27 cellular contexts compared by ENCODE assay signal in the genomic region with DNA sequence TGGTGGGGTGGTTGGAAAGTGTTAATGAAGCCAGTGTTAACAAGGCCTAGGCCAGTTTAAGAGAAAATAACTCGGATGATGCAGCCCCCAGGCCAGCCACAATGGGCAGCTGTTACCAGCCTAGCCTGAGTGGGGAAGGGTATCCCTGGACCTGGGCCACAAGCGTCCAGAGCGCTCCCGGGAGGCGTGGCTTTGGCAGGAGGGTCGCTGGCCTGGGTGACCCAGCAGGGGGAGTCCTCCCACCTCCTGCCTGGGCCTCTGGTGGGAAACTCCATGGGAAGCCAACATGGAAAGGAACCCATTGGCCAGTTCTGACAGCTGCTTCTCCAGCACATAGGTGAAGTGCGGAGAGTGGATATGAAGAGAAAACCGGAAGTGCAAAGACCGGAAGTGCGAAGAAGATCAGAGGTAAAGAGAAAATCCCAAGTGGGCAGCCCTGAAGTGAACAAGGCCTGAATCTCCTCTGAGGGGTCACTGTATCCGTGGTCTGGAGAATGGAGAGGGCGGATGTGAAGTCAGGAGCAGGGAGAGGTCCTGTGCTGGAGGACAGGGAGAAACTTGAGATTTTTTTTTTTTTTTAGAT.
"Had no signal": no experiment of that assay in that cellular context is flagged by ENCODE, and none has a peak within 500 bp of the region (broad histone marks: within the 10 kb centered on the region; RNA-seq: fewer than 3 reads in every experiment).

No MANE protein-coding gene starts in this region.

- ATAC-seq: activated naive CD4-positive, alpha-beta T cell treated with anti-CD3 and anti-CD28 coated beads, Interleukin-2, amount 50 U/mL, for 72 hours; foreskin keratinocyte; heart right ventricle; pancreas; sciatic nerve; stimulated activated effector memory CD8-positive, alpha-beta T cell treated with anti-CD3 and anti-CD28 coated beads, Interleukin-12 subunit alpha, Interleukin-12 subunit beta, amount 100 ng/mL, for 72 hours; stimulated activated naive CD8-positive, alpha-beta T cell treated with anti-CD3 and anti-CD28 coated beads, Interleukin-15, amount 100 ng/mL, for 72 hours had no signal

- H3K27me3 ChIP-seq: esophagus muscularis mucosa, foreskin keratinocyte, heart right ventricle, pancreas, tibial artery had no signal

- H3K4me3 Mint-ChIP-seq: activated CD4-positive, alpha-beta memory T cell treated with anti-CD3 and anti-CD28 coated beads, Interleukin-2, amount 10 ng/mL, durations not matched to agents 7 days and 5 days; activated CD4-positive, alpha-beta T cell treated with anti-CD3 and anti-CD28 coated beads, Interleukin-2, amount 10 ng/mL, durations not matched to agents 7 days and 5 days; central memory CD8-positive, alpha-beta T cell; dendritic cell treated with granulocyte-macrophage colony-stimulating factor and Interleukin-4, amounts not matched to agents 40 ng/mL and 50 ng/mL, for 4 days; mesothelial cell of epicardium; naive B cell; stimulated activated effector memory CD8-positive, alpha-beta T cell treated with anti-CD3 and anti-CD28 coated beads, Interleukin-12 subunit alpha, Interleukin-12 subunit beta, amount 100 ng/mL, for 72 hours; stimulated activated naive CD8-positive, alpha-beta T cell treated with anti-CD3 and anti-CD28 coated beads, Interleukin-15, amount 100 ng/mL, for 72 hours had no signal

- H3K4me1 ChIP-seq: esophagus muscularis mucosa, foreskin keratinocyte, heart right ventricle, left ventricle myocardium inferior, pancreas, prostate gland, tibial artery had no signal

- H3K4me3 ChIP-seq: esophagus muscularis mucosa, heart right ventricle, left ventricle myocardium inferior, pancreas, prostate gland, skin epidermis, tibial artery had no signal

- H3K27ac ChIP-seq: esophagus muscularis mucosa, foreskin keratinocyte, heart right ventricle, left ventricle myocardium inferior, pancreas, prostate gland, skin epidermis, tibial artery had no signal

- DNase-seq: activated CD4-positive, alpha-beta memory T cell treated with anti-CD3 and anti-CD28 coated beads, Interleukin-2, amount 10 ng/mL, durations not matched to agents 7 days and 5 days; activated CD4-positive, alpha-beta T cell treated with anti-CD3 and anti-CD28 coated beads for 1 hour; activated CD4-positive, alpha-beta T cell treated with anti-CD3 and anti-CD28 coated beads, Interleukin-2, amount 10 ng/mL, durations not matched to agents 7 days and 5 days; activated T-cell treated with anti-CD3 and anti-CD28 coated beads, Interleukin-2, amount 50 U/mL, for 48 hours; foreskin keratinocyte; heart right ventricle; islet precursor cell; left ventricle myocardium inferior; naive B cell; nucleus accumbens; retina; stimulated activated CD4-positive, alpha-beta T cell treated with anti-CD3 and anti-CD28 coated beads, Interleukin-12 subunit alpha, Interleukin-12 subunit beta, amount 100 ng/mL, for 4 hours; stimulated activated CD4-positive, alpha-beta T cell treated with anti-CD3 and anti-CD28 coated beads, Interleukin-4, amount 100 ng/mL, for 24 hours; stimulated activated naive CD8-positive, alpha-beta T cell treated with anti-CD3 and anti-CD28 coated beads, Interleukin-15, amount 100 ng/mL, for 72 hours; tibial artery had no signal

- H3K9me3 ChIP-seq: pancreas, prostate gland had no signal

- H3K36me3 Mint-ChIP-seq: activated naive CD4-positive, alpha-beta T cell treated with anti-CD3 and anti-CD28 coated beads, Interleukin-2, amount 50 U/mL, for 72 hours; naive B cell; stimulated activated effector memory CD8-positive, alpha-beta T cell treated with anti-CD3 and anti-CD28 coated beads, Interleukin-12 subunit alpha, Interleukin-12 subunit beta, amount 100 ng/mL, for 72 hours had no signal

- H3K27ac Mint-ChIP-seq: activated CD4-positive, alpha-beta memory T cell treated with anti-CD3 and anti-CD28 coated beads, Interleukin-2, amount 10 ng/mL, durations not matched to agents 7 days and 5 days; activated CD4-positive, alpha-beta T cell treated with anti-CD3 and anti-CD28 coated beads, Interleukin-2, amount 10 ng/mL, durations not matched to agents 7 days and 5 days; activated naive CD4-positive, alpha-beta T cell treated with anti-CD3 and anti-CD28 coated beads, Interleukin-2, amount 50 U/mL, for 72 hours; activated T-helper 2 cell treated with anti-CD3 and anti-CD28 coated beads, Interferon-gamma antibody, Interleukin-2, Interleukin-4, amounts not matched to agents 10 μg/mL and 5 μg/mL and 100 μg/mL, durations not matched to agents 14 hours and 24 hours and 36 hours; dendritic cell treated with granulocyte-macrophage colony-stimulating factor and Interleukin-4, amounts not matched to agents 40 ng/mL and 50 ng/mL, for 4 days; mesothelial cell of epicardium; naive B cell; stimulated activated effector memory CD8-positive, alpha-beta T cell treated with anti-CD3 and anti-CD28 coated beads, Interleukin-12 subunit alpha, Interleukin-12 subunit beta, amount 100 ng/mL, for 72 hours; stimulated activated naive CD8-positive, alpha-beta T cell treated with anti-CD3 and anti-CD28 coated beads, Interleukin-15, amount 100 ng/mL, for 72 hours had no signal

- H3K36me3 ChIP-seq: esophagus muscularis mucosa, heart right ventricle, left ventricle myocardium inferior, pancreas, prostate gland, tibial artery had no signal

- H3K4me1 Mint-ChIP-seq: activated CD4-positive, alpha-beta memory T cell treated with anti-CD3 and anti-CD28 coated beads, Interleukin-2, amount 10 ng/mL, durations not matched to agents 7 days and 5 days; activated CD4-positive, alpha-beta T cell treated with anti-CD3 and anti-CD28 coated beads, Interleukin-2, amount 10 ng/mL, durations not matched to agents 7 days and 5 days; central memory CD8-positive, alpha-beta T cell; mesothelial cell of epicardium; naive B cell; stimulated activated effector memory CD8-positive, alpha-beta T cell treated with anti-CD3 and anti-CD28 coated beads, Interleukin-12 subunit alpha, Interleukin-12 subunit beta, amount 100 ng/mL, for 72 hours; stimulated activated naive CD8-positive, alpha-beta T cell treated with anti-CD3 and anti-CD28 coated beads, Interleukin-15, amount 100 ng/mL, for 72 hours had no signal

- H3K27me3 Mint-ChIP-seq: activated CD4-positive, alpha-beta memory T cell treated with anti-CD3 and anti-CD28 coated beads, Interleukin-2, amount 10 ng/mL, durations not matched to agents 7 days and 5 days; activated CD4-positive, alpha-beta T cell treated with anti-CD3 and anti-CD28 coated beads, Interleukin-2, amount 10 ng/mL, durations not matched to agents 7 days and 5 days; central memory CD8-positive, alpha-beta T cell; dendritic cell treated with granulocyte-macrophage colony-stimulating factor and Interleukin-4, amounts not matched to agents 40 ng/mL and 50 ng/mL, for 4 days; naive B cell had no signal

- FAIRE-seq: bronchial epithelial cell, pancreas had no signal
